Comparison of ENCODE assay signal across 8 cellular contexts in the genomic region with DNA sequence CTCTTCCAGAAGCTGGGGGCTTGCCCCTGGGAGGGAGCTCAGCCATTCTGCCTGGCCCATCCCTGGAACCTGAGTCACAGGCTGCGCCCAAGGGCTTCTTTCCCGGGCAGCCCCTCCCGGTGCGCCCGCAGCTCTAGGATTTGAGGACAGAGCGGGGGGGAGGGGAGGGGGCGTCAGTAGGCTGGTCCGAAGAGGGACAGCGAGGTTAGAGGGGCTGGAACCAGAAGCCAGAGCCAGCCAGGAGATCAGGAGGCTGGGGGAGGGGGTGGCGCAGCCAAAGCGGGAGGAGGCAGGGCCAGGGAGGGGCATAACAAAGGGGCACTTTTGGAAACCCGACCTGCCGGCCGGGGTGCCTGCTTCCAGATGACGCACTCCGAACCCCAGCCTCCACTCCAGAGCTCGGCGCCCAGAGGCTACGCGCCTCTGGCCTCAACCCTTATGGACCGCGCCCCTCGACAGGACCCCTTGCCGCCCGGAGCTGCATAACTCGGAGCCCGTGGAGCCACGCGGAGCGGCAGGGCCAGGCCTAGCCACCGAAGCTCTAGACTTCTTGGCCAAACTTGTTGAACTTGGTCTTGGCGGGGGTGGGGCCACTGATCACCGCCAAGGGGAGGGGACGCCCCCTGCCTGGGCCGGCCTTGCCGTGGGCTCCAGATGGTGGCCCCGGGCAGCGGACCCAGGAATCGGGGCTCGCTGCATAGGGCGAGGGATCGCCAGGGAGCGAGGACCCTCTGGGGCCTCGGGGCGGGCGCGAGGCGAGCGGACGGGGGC. TPM values are rescaled to one million over a fixed set of nuclear protein-coding genes. Genes with fewer than 3 reads are reported as not detected.
DNase-seq lines count a peak whose midpoint lies in the region; ATAC-seq, FAIRE-seq and TF ChIP-seq lines count a peak whose summit lies in the region.

No MANE protein-coding gene starts in this region.

- TF ChIP-seq EP300 in HepG2 (IDR thresholded peaks at IDR 0.05; ENCODE audit: low read depth in 2 of 2, low read length in 2 of 2) (0 out of 4 replicates have a peak, but pooled peaks of 1 of the 2 experiments have one; percentile 14), HepG2 (CRISPR knock-in tag; IDR thresholded peaks at IDR 0.05; ENCODE audit: borderline replicate concordance) (no peak)

- peak overlapping the region; percentile 68; the same call in 1 of the 2 replicates for H3K4me2 ChIP-seq in OCI-LY7 (ENCODE audit: low read length)
- peak overlapping the region; percentile 86 for H3K4me2 ChIP-seq in HepG2 (ENCODE audit: low read depth, low read length)

- ATAC-seq in HepG2 (peak; percentile 37), GM18867 (IDR thresholded peaks at IDR 0.05; ENCODE audit: unreplicated experiment) (no peak), GM21390 (IDR thresholded peaks at IDR 0.05; ENCODE audit: unreplicated experiment) (no peak)

- H3K4me1 ChIP-seq in OCI-LY7 (ENCODE audit: insufficient read depth, low read length, poor library complexity, severe bottlenecking) = peaks cover 9% of the 10 kb centered on the region
- peaks cover 54% of the 10 kb centered on the region for H3K4me1 ChIP-seq in HepG2 (ENCODE audit: insufficient read depth, low read length)
- peaks cover 10% of the 10 kb centered on the region for H3K4me1 ChIP-seq in testis

- no peaks in the 10 kb centered on the region for H3K9me2 ChIP-seq in OCI-LY7 (ENCODE audit: insufficient read depth, low read length)

- H3K36me3 ChIP-seq in OCI-LY7 (ENCODE audit: insufficient read depth, low read length) = no peaks in the 10 kb centered on the region
- peaks cover 9 to 10% of the 10 kb centered on the region in 2 experiments; a peak in 4 of 5 replicates for H3K36me3 ChIP-seq in HepG2 (replicated peaks in 1 of 2; ENCODE audit: control insufficient read depth in 1 of 2, insufficient read depth in 2 of 2, low read length in 2 of 2)
- no peaks in the 10 kb centered on the region for H3K36me3 ChIP-seq in testis (ENCODE audit: low read depth, missing control alignments)

- TF ChIP-seq POLR2A in HepG2 (IDR thresholded peaks at IDR 0.05; ENCODE audit: insufficient read depth in 1 of 2, low read depth in 2 of 2, low read length in 2 of 2) (peak in 1 of 2 experiments; percentile 71; a peak in 2 of 4 replicates), testis (IDR thresholded peaks at IDR 0.05) (no peak)

- H2AFZ ChIP-seq in OCI-LY7 (ENCODE audit: low read length) (no peak overlapping the region), HepG2 (ENCODE audit: low read length) (no peak overlapping the region)

- H3K9ac ChIP-seq in HepG2 (ENCODE audit: insufficient read depth, low read depth, low read length) = peak overlapping the region; percentile 94

- BruUV-seq in OCI-LY7 (replicated peaks; lab: Mats Ljungman, UMichigan) = no TSS peak
- no TSS peak for BruUV-seq in HepG2 (replicated peaks; lab: Mats Ljungman, UMichigan)

- in situ Hi-C loops in HepG2 (cut with HindIII; ENCODE audit: extremely low pct_ligation_motif_present, low pct_unique_long_range_greater_than_20kb) = no loop called here

- TF ChIP-seq RAD21 in HepG2 (CRISPR knock-in tag; IDR thresholded peaks at IDR 0.05) = no peak

- H3K79me2 ChIP-seq in OCI-LY7 (ENCODE audit: insufficient read depth, low read depth, low read length) = no peaks in the 10 kb centered on the region
- H3K79me2 ChIP-seq in HepG2 (ENCODE audit: insufficient read depth, low read length) = peaks cover 25% of the 10 kb centered on the region

- DNase-seq in SIG-M5 treated with dmso at 0.1 percent for 504 hours (lab: John Stamatoyannopoulos, UW; ENCODE audit: unreplicated experiment) = peak; percentile 18
- no peak for DNase-seq in SIG-M5 (lab: John Stamatoyannopoulos, UW)
- DNase-seq in OCI-LY7 (ENCODE audit: low spot score) = no peak
- peak; percentile 86 for DNase-seq in HepG2 (ENCODE audit: low spot score)
- no peak for DNase-seq in testis

- H3K27ac ChIP-seq in OCI-LY7 (ENCODE audit: low read depth, low read length, poor library complexity, severe bottlenecking) (no peak overlapping the region), cingulate gyrus (ENCODE audit: low read depth, low read length) (peak overlapping the region; percentile 95), HepG2 (ENCODE audit: extremely low read length, insufficient read depth, low read length) (peak overlapping the region; percentile 98), testis (peak overlapping the region; percentile 39 to 62)

- intact Hi-C loops in OCI-LY7 (cut with micrococcal nuclease; ENCODE audit: unreplicated experiment) = no loop called here
- intact Hi-C loops in HepG2 (cut with micrococcal nuclease; ENCODE audit: unreplicated experiment) = loop anchor here (2.0 kb wide), 1 partner anchor 69 kb away; no protein-coding TSS in a partner anchor
- intact Hi-C loops in testis (cut with DNase I; ENCODE audit: low total_unique reads) = loop anchor here (10.0 kb wide), 1 partner anchor 79 kb away; no protein-coding TSS in a partner anchor

- H3K9me3 ChIP-seq in OCI-LY7 (ENCODE audit: low read length) (no peaks in the 10 kb centered on the region), HepG2 (ENCODE audit: low read length) (no peaks in the 10 kb centered on the region), testis (no peaks in the 10 kb centered on the region)

- no peaks in the 10 kb centered on the region for H3K27me3 ChIP-seq in HepG2 (ENCODE audit: control insufficient read depth in 1 of 2, insufficient read depth in 2 of 2, low read length in 2 of 2)
- no peaks in the 10 kb centered on the region for H3K27me3 ChIP-seq in testis

- 0% methylated on average over 5 of the region's 50 CpGs for WGBS in HepG2 (ENCODE audit: low lambda C conversion rate)
- WGBS in testis, 2 donors = 0 to 5% methylated on average over 3 to 37 of the region's 50 CpGs

- H3K4me3 ChIP-seq in OCI-LY7 (ENCODE audit: low read depth, low read length, poor library complexity, severe bottlenecking) (no peak overlapping the region), HepG2 (replicated peaks in 1 of 3; ENCODE audit: insufficient read depth in 1 of 3, low read depth in 2 of 3, low read length in 3 of 3) (peak overlapping the region; percentile 70 to 86 (median 77)), testis (peak overlapping the region; percentile 67 to 70)

- no peak for FAIRE-seq in HepG2 (lab: Jason Lieb, UNC)

- H4K20me1 ChIP-seq in OCI-LY7 (ENCODE audit: insufficient read depth, low read length) (no peaks in the 10 kb centered on the region), HepG2 (ENCODE audit: insufficient read depth, low read length) (no peaks in the 10 kb centered on the region)

- CTCF ChIA-PET in OCI-LY7 (lab: Charles Lee; ENCODE audit: unreplicated experiment) (no interaction called here), HepG2 (lab: Yijun Ruan, JAX; ENCODE audit: low intra/inter-chr PET ratio, low total read pairs) (no interaction called here)

- TF ChIP-seq CTCF in OCI-LY7 (conservative IDR thresholded peaks at IDR 0.05; ENCODE audit: low read length) (no peak), HepG2 (CRISPR knock-in tag; IDR thresholded peaks at IDR 0.05) (no peak), testis (IDR thresholded peaks at IDR 0.05) (no peak)

- POLR2A ChIA-PET in OCI-LY7 (lab: Charles Lee) (interaction anchor here (0.6 kb wide), 1 partner anchor 28 kb away, joined by 4 read pairs; no protein-coding TSS in a partner anchor), HepG2 (lab: Yijun Ruan, JAX) (interaction anchor here (0.9 to 9.2 kb wide), 22 partner anchors 9 to 268 kb away, joined by 3 to 247 read pairs (median 6); partner anchors contain the start of genes ACP2, DDB2, MADD and NR1H3)

RNA-seq across cellular contexts. Expression of gene PACSIN3, which starts 0.7 kb away (rescaled TPM):
- total RNA-seq in OCI-LY7 (2014; rRNA removed; shearing (Covaris generic)) = not detected in 2 replicates
- total RNA-seq in OCI-LY7 (2022) (not detected in 2 replicates), HepG2 (2016; rRNA removed; fragmentation: Illumina TruSeq; extraction: Trizol) (86.4 and 93.3 TPM in 2 replicates), testis (10 to 100 TPM; 10.8 to 12.0 TPM)
- total RNA-seq in HepG2 (2016; cell fraction: cytosol; rRNA removed; fragmentation: Illumina TruSeq; extraction: Trizol; ENCODE audit: low read depth) = 23.5 and 25.6 TPM in 2 replicates
- 85.9 and 101 TPM in 2 replicates for total RNA-seq in HepG2 (2016; cell fraction: insoluble cytoplasmic fraction; rRNA removed; fragmentation: Illumina TruSeq; extraction: Trizol)
- 44.9 and 52.0 TPM in 2 replicates for total RNA-seq in HepG2 (2016; cell fraction: membrane; rRNA removed; fragmentation: Illumina TruSeq; extraction: Trizol)
- total RNA-seq in HepG2 (2016; cell fraction: nucleus; rRNA removed; fragmentation: Illumina TruSeq; extraction: Trizol) = 48.3 and 58.6 TPM in 2 replicates
- polyA plus RNA-seq in HepG2 (2011; rRNA removed) (47.9 and 56.8 TPM in 2 replicates), testis (ENCODE audit: insufficient read depth, low read depth, low replicate concordance) (11.0 TPM)
- polyA plus RNA-seq in HepG2 (2011; cell fraction: cytosol; rRNA removed) = 46.8 and 58.3 TPM in 2 replicates
- polyA plus RNA-seq in HepG2 (2011; cell fraction: nucleus; rRNA removed) = 69.7 and 70.5 TPM in 2 replicates
- polyA plus RNA-seq in HepG2 (2012) = 37.6 and 45.0 TPM in 2 replicates
- 19.9 and 22.2 TPM in 2 replicates for polyA plus RNA-seq in HepG2 (2016; cell fraction: cytosol; fragmentation: Illumina TruSeq; extraction: Trizol; ENCODE audit: low read depth)
- 75.8 and 91.5 TPM in 2 replicates for polyA plus RNA-seq in HepG2 (2016; cell fraction: insoluble cytoplasmic fraction; fragmentation: Illumina TruSeq; extraction: Trizol; ENCODE audit: low read depth)
- 36.6 and 40.8 TPM in 2 replicates for polyA plus RNA-seq in HepG2 (2016; cell fraction: membrane; fragmentation: Illumina TruSeq; extraction: Trizol; ENCODE audit: low read depth)
- 92.3 and 96.2 TPM in 2 replicates for polyA plus RNA-seq in HepG2 (2016; cell fraction: nucleus; fragmentation: Illumina TruSeq; extraction: Trizol; ENCODE audit: insufficient read depth, low read depth)
- polyA minus RNA-seq in HepG2 (2011; rRNA and poly(A)+ RNA removed; ENCODE audit: low replicate concordance) = 46.1 and 86.9 TPM in 2 replicates
- polyA minus RNA-seq in HepG2 (2011; cell fraction: cytosol; rRNA and poly(A)+ RNA removed) = 31.6 and 35.2 TPM in 2 replicates
- polyA minus RNA-seq in HepG2 (2011; cell fraction: nucleus; rRNA and poly(A)+ RNA removed) = 26.5 and 27.4 TPM in 2 replicates

RNA-seq across cellular contexts. Expression of gene ARFGAP2, which starts 8.8 kb away (rescaled TPM):
- total RNA-seq in OCI-LY7 (2014; rRNA removed; shearing (Covaris generic)) = 116 and 136 TPM in 2 replicates
- total RNA-seq in OCI-LY7 (2022) (126 and 135 TPM in 2 replicates), HepG2 (2016; rRNA removed; fragmentation: Illumina TruSeq; extraction: Trizol) (67.9 and 75.3 TPM in 2 replicates), testis (100 to 1,000 TPM; 167 to 178 TPM)
- total RNA-seq in HepG2 (2016; cell fraction: cytosol; rRNA removed; fragmentation: Illumina TruSeq; extraction: Trizol; ENCODE audit: low read depth) = 26.0 and 28.5 TPM in 2 replicates
- total RNA-seq in HepG2 (2016; cell fraction: insoluble cytoplasmic fraction; rRNA removed; fragmentation: Illumina TruSeq; extraction: Trizol) = 60.7 and 78.7 TPM in 2 replicates
- 25.6 and 29.2 TPM in 2 replicates for total RNA-seq in HepG2 (2016; cell fraction: membrane; rRNA removed; fragmentation: Illumina TruSeq; extraction: Trizol)
- 63.0 and 73.9 TPM in 2 replicates for total RNA-seq in HepG2 (2016; cell fraction: nucleus; rRNA removed; fragmentation: Illumina TruSeq; extraction: Trizol)
- polyA plus RNA-seq in HepG2 (2011; rRNA removed) (32.3 and 40.5 TPM in 2 replicates), testis (ENCODE audit: insufficient read depth, low read depth, low replicate concordance) (82.4 TPM)
- polyA plus RNA-seq in HepG2 (2011; cell fraction: cytosol; rRNA removed) = 49.9 and 52.5 TPM in 2 replicates
- 135 and 137 TPM in 2 replicates for polyA plus RNA-seq in HepG2 (2011; cell fraction: nucleus; rRNA removed)
- polyA plus RNA-seq in HepG2 (2012) = 36.2 and 56.4 TPM in 2 replicates
- polyA plus RNA-seq in HepG2 (2016; cell fraction: cytosol; fragmentation: Illumina TruSeq; extraction: Trizol; ENCODE audit: low read depth) = 5.1 and 6.2 TPM in 2 replicates
- 34.1 and 42.3 TPM in 2 replicates for polyA plus RNA-seq in HepG2 (2016; cell fraction: insoluble cytoplasmic fraction; fragmentation: Illumina TruSeq; extraction: Trizol; ENCODE audit: low read depth)
- 10.4 and 11.9 TPM in 2 replicates for polyA plus RNA-seq in HepG2 (2016; cell fraction: membrane; fragmentation: Illumina TruSeq; extraction: Trizol; ENCODE audit: low read depth)
- 93.3 and 105 TPM in 2 replicates for polyA plus RNA-seq in HepG2 (2016; cell fraction: nucleus; fragmentation: Illumina TruSeq; extraction: Trizol; ENCODE audit: insufficient read depth, low read depth)
- 128 and 215 TPM in 2 replicates for polyA minus RNA-seq in HepG2 (2011; rRNA and poly(A)+ RNA removed; ENCODE audit: low replicate concordance)
- polyA minus RNA-seq in HepG2 (2011; cell fraction: cytosol; rRNA and poly(A)+ RNA removed) = 18.9 and 27.2 TPM in 2 replicates
- 108 and 119 TPM in 2 replicates for polyA minus RNA-seq in HepG2 (2011; cell fraction: nucleus; rRNA and poly(A)+ RNA removed)

RNA-seq across cellular contexts. Expression of gene DDB2, which starts 29.3 kb away (rescaled TPM):
- total RNA-seq in OCI-LY7 (2014; rRNA removed; shearing (Covaris generic)) = 15.6 and 19.9 TPM in 2 replicates
- total RNA-seq in OCI-LY7 (2022) (36.0 and 39.4 TPM in 2 replicates), HepG2 (2016; rRNA removed; fragmentation: Illumina TruSeq; extraction: Trizol) (83.4 and 88.1 TPM in 2 replicates), testis (10 to 100 TPM; 33.6 to 34.7 TPM)
- 42.2 and 43.5 TPM in 2 replicates for total RNA-seq in HepG2 (2016; cell fraction: cytosol; rRNA removed; fragmentation: Illumina TruSeq; extraction: Trizol; ENCODE audit: low read depth)
- 83.5 and 97.1 TPM in 2 replicates for total RNA-seq in HepG2 (2016; cell fraction: insoluble cytoplasmic fraction; rRNA removed; fragmentation: Illumina TruSeq; extraction: Trizol)
- total RNA-seq in HepG2 (2016; cell fraction: membrane; rRNA removed; fragmentation: Illumina TruSeq; extraction: Trizol) = 57.3 and 60.8 TPM in 2 replicates
- total RNA-seq in HepG2 (2016; cell fraction: nucleus; rRNA removed; fragmentation: Illumina TruSeq; extraction: Trizol) = 58.4 and 60.1 TPM in 2 replicates
- polyA plus RNA-seq in HepG2 (2011; rRNA removed) (66.8 and 71.4 TPM in 2 replicates), testis (ENCODE audit: insufficient read depth, low read depth, low replicate concordance) (20.7 TPM)
- 52.8 and 58.0 TPM in 2 replicates for polyA plus RNA-seq in HepG2 (2011; cell fraction: cytosol; rRNA removed)
- polyA plus RNA-seq in HepG2 (2011; cell fraction: nucleus; rRNA removed) = 181 and 193 TPM in 2 replicates
- polyA plus RNA-seq in HepG2 (2012) = 46.8 and 59.0 TPM in 2 replicates
- 33.5 and 35.4 TPM in 2 replicates for polyA plus RNA-seq in HepG2 (2016; cell fraction: cytosol; fragmentation: Illumina TruSeq; extraction: Trizol; ENCODE audit: low read depth)
- polyA plus RNA-seq in HepG2 (2016; cell fraction: insoluble cytoplasmic fraction; fragmentation: Illumina TruSeq; extraction: Trizol; ENCODE audit: low read depth) = 91.3 and 93.6 TPM in 2 replicates
- polyA plus RNA-seq in HepG2 (2016; cell fraction: membrane; fragmentation: Illumina TruSeq; extraction: Trizol; ENCODE audit: low read depth) = 43.2 and 43.8 TPM in 2 replicates
- polyA plus RNA-seq in HepG2 (2016; cell fraction: nucleus; fragmentation: Illumina TruSeq; extraction: Trizol; ENCODE audit: insufficient read depth, low read depth) = 125 and 136 TPM in 2 replicates
- 62.5 and 94.9 TPM in 2 replicates for polyA minus RNA-seq in HepG2 (2011; rRNA and poly(A)+ RNA removed; ENCODE audit: low replicate concordance)
- polyA minus RNA-seq in HepG2 (2011; cell fraction: cytosol; rRNA and poly(A)+ RNA removed) = 19.2 and 26.2 TPM in 2 replicates
- 62.4 and 65.9 TPM in 2 replicates for polyA minus RNA-seq in HepG2 (2011; cell fraction: nucleus; rRNA and poly(A)+ RNA removed)

Comparison
In these comparisons a context has a peak if more than half of its experiments do, and no peak if none do; other contexts are left out.
1. DNase-seq: peak in SIG-M5 treated with dmso at 0.1 percent for 504 hours (single experiment) and HepG2 (single experiment); none in SIG-M5 (single experiment), OCI-LY7 (single experiment) and testis (single experiment).
2. RNA of gene PACSIN3, which starts 0.7 kb away (total RNA-seq): 23.5 to 101 TPM in HepG2 and 10.8 to 12.0 TPM in testis; not detected in OCI-LY7; every median in the first group is over 4 times any median in the second.